Comparison of ENCODE assay signal across 15 cellular contexts in genomic region chr1:117290855-117291254, GRCh38.
DNase-seq lines count a peak whose midpoint lies in the region; ATAC-seq, FAIRE-seq and TF ChIP-seq lines count a peak whose summit lies in the region.
"Had no signal": no experiment of that assay in that cellular context is flagged by ENCODE, and none has a peak within 500 bp of the region (broad histone marks: within the 10 kb centered on the region; RNA-seq: fewer than 3 reads in every experiment).

No MANE protein-coding gene starts in this region.

- H3K4me2 ChIP-seq in endothelial cell of umbilical vein (ENCODE audit: insufficient read depth, low read length) = no peak overlapping the region

- H3K4me3 Mint-ChIP-seq in naive thymus-derived CD4-positive, alpha-beta T cell = no peak overlapping the region
- no peak overlapping the region for H3K4me3 Mint-ChIP-seq in activated T-cell treated with anti-CD3 and anti-CD28 coated beads, Interleukin-2, amount 50 U/mL, for 4 hours
- H3K4me3 Mint-ChIP-seq: H9 had no signal

- POLR2A ChIA-PET in endothelial cell of umbilical vein (lab: Charles Lee) = no interaction called here
- POLR2A ChIA-PET in naive thymus-derived CD4-positive, alpha-beta T cell (lab: Charles Lee) = no interaction called here

- H3K27ac ChIP-seq in endothelial cell of umbilical vein (ENCODE audit: insufficient read depth, low read depth, low read length) = no peak overlapping the region
- H3K27ac ChIP-seq in naive thymus-derived CD4-positive, alpha-beta T cell (ENCODE audit: low read depth, low read length) = no peak overlapping the region

- no peaks in the 10 kb centered on the region for H3K36me3 ChIP-seq in endothelial cell of umbilical vein (ENCODE audit: control insufficient read depth in 2 of 2, extremely low read depth in 1 of 2, insufficient read depth in 2 of 2, low read length in 2 of 2)
- no peaks in the 10 kb centered on the region for H3K36me3 ChIP-seq in naive thymus-derived CD4-positive, alpha-beta T cell (ENCODE audit: control insufficient read depth in 2 of 3, insufficient read depth in 3 of 3, low read length in 3 of 3)

- no peaks in the 10 kb centered on the region for H3K9me3 ChIP-seq in endothelial cell of umbilical vein (replicated peaks; ENCODE audit: control insufficient read depth, insufficient read depth, low read length)
- no peaks in the 10 kb centered on the region for H3K9me3 ChIP-seq in naive thymus-derived CD4-positive, alpha-beta T cell (ENCODE audit: control insufficient read depth in 2 of 3, low read length in 3 of 3)

- H3K79me2 ChIP-seq in endothelial cell of umbilical vein (ENCODE audit: control insufficient read depth, insufficient read depth, low read length) = no peaks in the 10 kb centered on the region

- H3K9me1 ChIP-seq in endothelial cell of umbilical vein (replicated peaks; ENCODE audit: control insufficient read depth, extremely low read depth, insufficient read depth, low read length) = no peaks in the 10 kb centered on the region

- H3K36me3 Mint-ChIP-seq in naive thymus-derived CD4-positive, alpha-beta T cell = no peaks in the 10 kb centered on the region
- H3K36me3 Mint-ChIP-seq in activated T-cell treated with anti-CD3 and anti-CD28 coated beads, Interleukin-2, amount 50 U/mL, for 4 hours (ENCODE audit: insufficient read depth) = no peaks in the 10 kb centered on the region

- no peak for TF ChIP-seq CTCF in endothelial cell of umbilical vein (IDR thresholded peaks at IDR 0.05; ENCODE audit: extremely low read depth in 1 of 2, insufficient read depth in 1 of 2, low read depth in 1 of 2, low read length in 2 of 2)

- H3K4me1 Mint-ChIP-seq in naive thymus-derived CD4-positive, alpha-beta T cell = no peaks in the 10 kb centered on the region
- H3K4me1 Mint-ChIP-seq in activated T-cell treated with anti-CD3 and anti-CD28 coated beads, Interleukin-2, amount 50 U/mL, for 4 hours (ENCODE audit: low read depth) = no peaks in the 10 kb centered on the region

- no peak overlapping the region for H3K4me3 ChIP-seq in endothelial cell of umbilical vein (replicated peaks in 1 of 3; ENCODE audit: insufficient read depth in 1 of 3, low read depth in 1 of 3, low read length in 3 of 3)
- no peak overlapping the region for H3K4me3 ChIP-seq in naive thymus-derived CD4-positive, alpha-beta T cell (ENCODE audit: low read length)

- dilution Hi-C loops in endothelial cell of umbilical vein (cut with MboI; ENCODE audit: extremely low pct_ligation_motif_present, low sequenced_read_pairs) = no loop called here

- H3K27me3 ChIP-seq in endothelial cell of umbilical vein (ENCODE audit: control insufficient read depth in 2 of 2, insufficient read depth in 2 of 2, low read length in 2 of 2) = peaks cover 0 to 2% of the 10 kb centered on the region in 2 experiments
- no peaks in the 10 kb centered on the region for H3K27me3 ChIP-seq in naive thymus-derived CD4-positive, alpha-beta T cell (ENCODE audit: control insufficient read depth in 2 of 2, insufficient read depth in 2 of 2, low read length in 2 of 2)

- DNase-seq in EH (ENCODE audit: low read depth) = peak; percentile 20
- peak; percentile 69 for DNase-seq in NCI-H446 treated with DMSO at 0.1 percent for 48 hours (lab: John Stamatoyannopoulos, UW)
- DNase-seq in endothelial cell of umbilical vein (ENCODE audit: low read depth, low spot score) = no peak
- peak; percentile 69 for DNase-seq in renal cortical epithelial cell (ENCODE audit: low read depth)
- no peak for DNase-seq in naive thymus-derived CD4-positive, alpha-beta T cell
- DNase-seq in activated T-cell treated with anti-CD3 and anti-CD28 coated beads, Interleukin-2, amount 50 U/mL, for 4 hours = no peak
- no peak for DNase-seq in NCI-H1930 (lab: John Stamatoyannopoulos, UW)
- DNase-seq: C1 segment of cervical spinal cord, COR-L47, DMS153, H9, Kasumi-1, NCI-H1436, NCI-H2081, NCI-H526 treated with DMSO at 0.1 percent for 48 hours had no signal

- no peak for FAIRE-seq in endothelial cell of umbilical vein (lab: Jason Lieb, UNC)

- no peaks in the 10 kb centered on the region for H4K20me1 ChIP-seq in endothelial cell of umbilical vein (replicated peaks; ENCODE audit: control insufficient read depth, extremely low read depth, insufficient read depth, low read length)

- no peaks in the 10 kb centered on the region for H3K4me1 ChIP-seq in endothelial cell of umbilical vein (ENCODE audit: control insufficient read depth, extremely low read depth, insufficient read depth, low read length)
- no peaks in the 10 kb centered on the region for H3K4me1 ChIP-seq in naive thymus-derived CD4-positive, alpha-beta T cell (ENCODE audit: control insufficient read depth in 2 of 2, insufficient read depth in 2 of 2, low read length in 2 of 2)

- H3K9me3 Mint-ChIP-seq in naive thymus-derived CD4-positive, alpha-beta T cell = peaks cover 0 to 1% (median 0%) of the 10 kb centered on the region in 11 donors
- H3K9me3 Mint-ChIP-seq in activated T-cell treated with anti-CD3 and anti-CD28 coated beads, Interleukin-2, amount 50 U/mL, for 4 hours = no peaks in the 10 kb centered on the region
- H3K9me3 Mint-ChIP-seq: H9 had no signal

- no peak overlapping the region for H3K9ac ChIP-seq in endothelial cell of umbilical vein (replicated peaks; ENCODE audit: extremely low read depth, insufficient read depth, low read length)

- no peak for TF ChIP-seq POLR2A in endothelial cell of umbilical vein (IDR thresholded peaks at IDR 0.05; ENCODE audit: low read depth, low read length)

- no peak for ATAC-seq in naive thymus-derived CD4-positive, alpha-beta T cell
- ATAC-seq in activated T-cell treated with anti-CD3 and anti-CD28 coated beads, Interleukin-2, amount 50 U/mL, for 4 hours = no peak

- BruUV-seq in endothelial cell of umbilical vein (replicated peaks; lab: Mats Ljungman, UMichigan) = no TSS peak

- intact Hi-C loops in endothelial cell of umbilical vein (cut with micrococcal nuclease) = no loop called here
- intact Hi-C loops in naive thymus-derived CD4-positive, alpha-beta T cell (cut with micrococcal nuclease) = no loop called here

- no peak overlapping the region for H2AFZ ChIP-seq in endothelial cell of umbilical vein (ENCODE audit: low read depth, low read length)

- CTCF ChIA-PET in endothelial cell of umbilical vein (lab: Charles Lee) = no interaction called here
- CTCF ChIA-PET in naive thymus-derived CD4-positive, alpha-beta T cell (lab: Charles Lee) = no interaction called here

- peaks cover 0 to 5% (median 4%) of the 10 kb centered on the region in 5 donors for H3K27me3 Mint-ChIP-seq in naive thymus-derived CD4-positive, alpha-beta T cell
- H3K27me3 Mint-ChIP-seq in activated T-cell treated with anti-CD3 and anti-CD28 coated beads, Interleukin-2, amount 50 U/mL, for 4 hours (ENCODE audit: low read depth) = no peaks in the 10 kb centered on the region

- H3K27ac Mint-ChIP-seq in naive thymus-derived CD4-positive, alpha-beta T cell = no peak overlapping the region
- H3K27ac Mint-ChIP-seq: H9 had no signal

TF ChIP-seq in endothelial cell of umbilical vein, 7 proteins besides CTCF, POLR2A, EP300 and RAD21:
- TF ChIP-seq EZH2 (IDR thresholded peaks at IDR 0.05; ENCODE audit: borderline replicate concordance, low read depth, low read length, severe bottlenecking) = no peak
- TF ChIP-seq POLR2AphosphoS5 (IDR thresholded peaks at IDR 0.05; ENCODE audit: insufficient read depth, low read depth, low read length) = no peak
- no peak for TF ChIP-seq GATA2 (IDR thresholded peaks at IDR 0.05; ENCODE audit: insufficient read depth, insufficient read length, low read depth, low read length)
- no peak for TF ChIP-seq MYC (IDR thresholded peaks at IDR 0.05; ENCODE audit: low read depth, low read length)
- TF ChIP-seq MAX (IDR thresholded peaks at IDR 0.05; ENCODE audit: insufficient read depth, insufficient read length) = no peak
- TF ChIP-seq JUN (IDR thresholded peaks at IDR 0.05; ENCODE audit: borderline replicate concordance, insufficient read depth, insufficient read length, low read depth) = peak; percentile 30

Comparison
In these comparisons a context has a peak if more than half of its experiments do, and no peak if none do; other contexts are left out.
1. DNase-seq: peak in EH (single experiment), NCI-H446 treated with DMSO at 0.1 percent for 48 hours (single experiment) and renal cortical epithelial cell (single experiment); none in endothelial cell of umbilical vein (single experiment), naive thymus-derived CD4-positive, alpha-beta T cell (0 of 9), activated T-cell treated with anti-CD3 and anti-CD28 coated beads, Interleukin-2, amount 50 U/mL, for 4 hours (single experiment) and NCI-H1930 (0 of 2).